1 cellular context compared by ENCODE assay signal in genomic region chr20:48406462-48407235, GRCh38.
TF ChIP-seq lines count a peak whose summit lies in the region.

No MANE protein-coding gene starts in this region.

TF ChIP-seq in WTC11, 78 proteins besides CTCF, POLR2A, EP300 and RAD21 (continued from another document):
- TF ChIP-seq MLX (CRISPR knock-in tag; IDR thresholded peaks at IDR 0.05) (no peak), ZNF425 (CRISPR knock-in tag; conservative IDR thresholded peaks at IDR 0.05) (no peak), PRDM15 (CRISPR knock-in tag; IDR thresholded peaks at IDR 0.05) (no peak), ZSCAN18 (CRISPR knock-in tag; IDR thresholded peaks at IDR 0.05) (no peak), NFE2L1 (CRISPR knock-in tag; IDR thresholded peaks at IDR 0.05) (no peak), MXD4 (CRISPR knock-in tag; IDR thresholded peaks at IDR 0.05; ENCODE audit: borderline replicate concordance) (no peak), ZNF416 (CRISPR knock-in tag; IDR thresholded peaks at IDR 0.05) (no peak), KAT7 (CRISPR knock-in tag; IDR thresholded peaks at IDR 0.05; ENCODE audit: borderline replicate concordance) (no peak), ZNF219 (CRISPR knock-in tag; IDR thresholded peaks at IDR 0.05; ENCODE audit: borderline replicate concordance) (no peak), ZNF423 (CRISPR knock-in tag; IDR thresholded peaks at IDR 0.05) (no peak), NFYB (CRISPR knock-in tag; conservative IDR thresholded peaks at IDR 0.05; ENCODE audit: low read depth) (no peak), ETV6 (CRISPR knock-in tag; IDR thresholded peaks at IDR 0.05) (no peak)
